18 cellular contexts compared by ENCODE assay signal in genomic region chr20:60725311-60725906, GRCh38.
A peak's percentile ranks its signal among the peaks of the same experiment; 100 is the strongest.
DNase-seq lines count a peak whose midpoint lies in the region; ATAC-seq, FAIRE-seq and TF ChIP-seq lines count a peak whose summit lies in the region.
"Had no signal": no experiment of that assay in that cellular context is flagged by ENCODE, and none has a peak within 500 bp of the region (broad histone marks: within the 10 kb centered on the region; RNA-seq: fewer than 3 reads in every experiment).

No MANE protein-coding gene starts in this region.

- CTCF ChIA-PET in HepG2 (lab: Yijun Ruan, JAX; ENCODE audit: low intra/inter-chr PET ratio, low total read pairs) = no interaction called here
- CTCF ChIA-PET in K562 (lab: Yijun Ruan, JAX; ENCODE audit: low intra/inter-chr PET ratio) = no interaction called here

- no peak for TF ChIP-seq POLR2A in HepG2 (IDR thresholded peaks at IDR 0.05; ENCODE audit: insufficient read depth in 1 of 2, low read depth in 2 of 2, low read length in 2 of 2)
- TF ChIP-seq POLR2A in right lobe of liver (IDR thresholded peaks at IDR 0.05) = no peak
- no peak for TF ChIP-seq POLR2A in K562 (conservative IDR thresholded peaks at IDR 0.05)

- POLR2A ChIA-PET in HepG2 (lab: Yijun Ruan, JAX) (no interaction called here), K562 (lab: Yijun Ruan, JAX) (no interaction called here)

- TF ChIP-seq EP300 in HepG2 (IDR thresholded peaks at IDR 0.05; ENCODE audit: low read depth in 2 of 2, low read length in 2 of 2) (no peak), HepG2 (CRISPR knock-in tag; IDR thresholded peaks at IDR 0.05; ENCODE audit: borderline replicate concordance) (no peak), K562 (IDR thresholded peaks at IDR 0.05; ENCODE audit: low read length) (no peak)

- H3K9me1 ChIP-seq in K562 (ENCODE audit: control insufficient read depth, insufficient read depth, low read length) = no peaks in the 10 kb centered on the region

- intact Hi-C loops in HepG2 (cut with micrococcal nuclease; ENCODE audit: unreplicated experiment) = no loop called here
- intact Hi-C loops in right lobe of liver (cut with DNase I) = no loop called here
- intact Hi-C loops in K562 (cut with micrococcal nuclease) = no loop called here

- H4K20me1 ChIP-seq in HepG2 (ENCODE audit: insufficient read depth, low read length) (no peaks in the 10 kb centered on the region), K562 (replicated peaks; ENCODE audit: control insufficient read depth, insufficient read depth, low read length) (no peaks in the 10 kb centered on the region; the same call in 1 of the 2 replicates)

- H3K4me1 ChIP-seq in HepG2 (ENCODE audit: insufficient read depth, low read length) (no peaks in the 10 kb centered on the region), right lobe of liver (no peaks in the 10 kb centered on the region), K562 (replicated peaks in 1 of 2; ENCODE audit: control insufficient read depth in 2 of 2, insufficient read depth in 2 of 2, low read length in 2 of 2) (no peaks in the 10 kb centered on the region)

- DNase-seq in HepG2 (ENCODE audit: low spot score) = no peak
- no peak for DNase-seq in right lobe of liver
- no peak for DNase-seq in K562 (ENCODE audit: extremely low read depth in 1 of 4, low spot score in 3 of 4)
- DNase-seq in putamen (ENCODE audit: low spot score) = peak; percentile 83
- DNase-seq in NCI-H2196 (lab: John Stamatoyannopoulos, UW; ENCODE audit: unreplicated experiment) = no peak
- DNase-seq in stimulated activated CD4-positive, alpha-beta T cell treated with anti-CD3 and anti-CD28 coated beads, Interleukin-15, amount 100 ng/mL, for 24 hours = no peak
- DNase-seq: 8988T; C1 segment of cervical spinal cord; Calu3; CD4-positive, alpha-beta memory T cell; COR-L47; DMS53; DMS79 treated with DMSO at 0.1 percent for 48 hours; GF-D8; GM23248; H9 had no signal

- in situ Hi-C loops in HepG2 (cut with HindIII; ENCODE audit: extremely low pct_ligation_motif_present, low pct_unique_long_range_greater_than_20kb) (no loop called here), K562 (cut with MboI) (no loop called here)

- H3K4me3 ChIP-seq in HepG2 (replicated peaks in 1 of 3; ENCODE audit: insufficient read depth in 1 of 3, low read depth in 2 of 3, low read length in 3 of 3) (no peak overlapping the region), right lobe of liver (no peak overlapping the region), K562 (no peak overlapping the region)
- H3K4me3 ChIP-seq: GM23248 had no signal

- no peak overlapping the region for H3K9ac ChIP-seq in HepG2 (ENCODE audit: insufficient read depth, low read depth, low read length)
- no peak overlapping the region for H3K9ac ChIP-seq in K562 (ENCODE audit: insufficient read depth in 1 of 2, low read depth in 2 of 2, low read length in 2 of 2)
- H3K9ac ChIP-seq: GM23248 had no signal

- H3K27me3 ChIP-seq in HepG2 (ENCODE audit: control insufficient read depth in 1 of 2, insufficient read depth in 2 of 2, low read length in 2 of 2) (no peaks in the 10 kb centered on the region), right lobe of liver (peaks cover 0 to 4% of the 10 kb centered on the region in 2 donors), K562 (ENCODE audit: control insufficient read depth in 2 of 2, insufficient read depth in 2 of 2, low read length in 2 of 2) (no peaks in the 10 kb centered on the region)

- H3K4me2 ChIP-seq in HepG2 (ENCODE audit: low read depth, low read length) (no peak overlapping the region), K562 (ENCODE audit: insufficient read depth, low read length) (no peak overlapping the region)

- 1% methylated on average over 4 of the region's 4 CpGs for WGBS in HepG2 (ENCODE audit: low lambda C conversion rate)
- 25% methylated on average over 4 of the region's 4 CpGs for WGBS in right lobe of liver (ENCODE audit: insufficient coverage, low coverage, low lambda C conversion rate, missing lambda C conversion rate)
- 0% methylated on average over 4 of the region's 4 CpGs for WGBS in K562 (ENCODE audit: insufficient coverage, low coverage, missing lambda C conversion rate)

- no peak overlapping the region for H2AFZ ChIP-seq in HepG2 (ENCODE audit: low read length)
- H2AFZ ChIP-seq in K562 (ENCODE audit: low read depth, low read length) = no peak overlapping the region
- H2AFZ ChIP-seq: GM23248 had no signal

- H3K79me2 ChIP-seq in HepG2 (ENCODE audit: insufficient read depth, low read length) (no peaks in the 10 kb centered on the region), K562 (ENCODE audit: control insufficient read depth, insufficient read depth, low read length) (no peaks in the 10 kb centered on the region)

- FAIRE-seq in HepG2 (lab: Jason Lieb, UNC) (no peak), K562 (lab: Jason Lieb, UNC) (no peak)
- FAIRE-seq: GM12891 had no signal

- H3K36me3 ChIP-seq in HepG2 (replicated peaks in 1 of 2; ENCODE audit: control insufficient read depth in 1 of 2, insufficient read depth in 2 of 2, low read length in 2 of 2) (no peaks in the 10 kb centered on the region), right lobe of liver (no peaks in the 10 kb centered on the region), K562 (ENCODE audit: control insufficient read depth, insufficient read depth, low read length) (no peaks in the 10 kb centered on the region)

- TF ChIP-seq CTCF in HepG2 (CRISPR knock-in tag; IDR thresholded peaks at IDR 0.05) (no peak), right lobe of liver (IDR thresholded peaks at IDR 0.05) (no peak), K562 (IDR thresholded peaks at IDR 0.05 in 2 of 3, conservative IDR thresholded peaks at IDR 0.05 in 1 of 3; ENCODE audit: insufficient read depth in 2 of 3, low read depth in 1 of 3, low read length in 3 of 3) (no peak)

- BruUV-seq in HepG2 (replicated peaks; lab: Mats Ljungman, UMichigan) (no TSS peak), K562 (replicated peaks; lab: Mats Ljungman, UMichigan) (no TSS peak)

- ATAC-seq in HepG2 = no peak
- ATAC-seq in right lobe of liver = no peak
- no peak for ATAC-seq in K562
- ATAC-seq: HCT116 had no signal

- H3K27ac ChIP-seq in HepG2 (ENCODE audit: extremely low read length, insufficient read depth, low read length) (no peak overlapping the region), right lobe of liver (no peak overlapping the region), K562 (ENCODE audit: extremely low read depth, low read depth, low read length) (no peak overlapping the region)
- H3K27ac ChIP-seq: GM23248 had no signal

- TF ChIP-seq RAD21 in HepG2 (CRISPR knock-in tag; IDR thresholded peaks at IDR 0.05) (no peak), K562 (CRISPR knock-in tag; conservative IDR thresholded peaks at IDR 0.05 in 1 of 2, IDR thresholded peaks at IDR 0.05 in 1 of 2) (no peak)

- peaks cover 42% of the 10 kb centered on the region for H3K9me3 ChIP-seq in HepG2 (ENCODE audit: low read length)
- H3K9me3 ChIP-seq in right lobe of liver = no peaks in the 10 kb centered on the region
- H3K9me3 ChIP-seq in K562 (replicated peaks; ENCODE audit: control insufficient read depth, insufficient read depth, low read depth, low read length) = no peaks in the 10 kb centered on the region

TF ChIP-seq in HepG2, 621 proteins besides CTCF, POLR2A, EP300 and RAD21 (continues in another document):
- TF ChIP-seq MAFK (conservative IDR thresholded peaks at IDR 0.05 in 1 of 2, IDR thresholded peaks at IDR 0.05 in 1 of 2; ENCODE audit: low read length in 2 of 2) = peak; percentile 68 to 70
- TF ChIP-seq ZBTB34 (CRISPR knock-in tag; IDR thresholded peaks at IDR 0.05) = no peak
- peak; percentile 39; the same call in 1 of the 2 replicates for TF ChIP-seq MAFF (IDR thresholded peaks at IDR 0.05; ENCODE audit: low read depth, low read length)

TF ChIP-seq in K562, 482 proteins besides CTCF, POLR2A, EP300 and RAD21:
- peak; percentile 72 for TF ChIP-seq ZNF316 (IDR thresholded peaks at IDR 0.05)
- TF ChIP-seq MAFG (tag; conservative IDR thresholded peaks at IDR 0.05) = 0 out of 2 replicates have a peak, but pooled peaks have one; percentile 17
- no peak for TF ChIP-seq TRIM25 (IDR thresholded peaks at IDR 0.05; ENCODE audit: borderline replicate concordance)
- no peak for TF ChIP-seq ATF6 (CRISPR knock-in tag; IDR thresholded peaks at IDR 0.05)
- TF ChIP-seq SIN3A (IDR thresholded peaks at IDR 0.05; ENCODE audit: borderline replicate concordance in 2 of 2, control insufficient read depth in 1 of 2, low read depth in 2 of 2, low read length in 2 of 2) = no peak
- TF ChIP-seq C11orf30 (IDR thresholded peaks at IDR 0.05; ENCODE audit: low read depth) = peak; percentile 36; the same call in 1 of the 2 replicates

Comparison
In these comparisons a context has a peak if more than half of its experiments do, and no peak if none do; other contexts are left out.
1. Of the 241 proteins assayed by ChIP-seq in both HepG2 and K562: peak only in HepG2: MAFF and MAFK; only in K562: MAFG; in both: none; in neither: 238.